ENCODE assay signal across 25 cellular contexts in genomic region chr6:163646133-163646532, GRCh38.
"Had no signal": no experiment of that assay in that cellular context is flagged by ENCODE, and none has a peak within 500 bp of the region (broad histone marks: within the 10 kb centered on the region; RNA-seq: fewer than 3 reads in every experiment).

No MANE protein-coding gene starts in this region.

- H3K36me3 ChIP-seq: pancreas, prostate gland, sigmoid colon, thoracic aorta had no signal

- H3K36me3 Mint-ChIP-seq: activated CD4-positive, alpha-beta memory T cell treated with anti-CD3 and anti-CD28 coated beads for 36 hours; activated naive CD4-positive, alpha-beta T cell treated with anti-CD3 and anti-CD28 coated beads, Interleukin-2, amount 50 U/mL, for 72 hours; stimulated activated effector memory CD8-positive, alpha-beta T cell treated with anti-CD3 and anti-CD28 coated beads, Interleukin-12 subunit alpha, Interleukin-12 subunit beta, amount 100 ng/mL, for 72 hours had no signal

- FAIRE-seq: colon, islet of Langerhans, pancreas, small intestine, urothelium cell line had no signal

- H3K4me3 Mint-ChIP-seq: activated CD4-positive, alpha-beta memory T cell treated with anti-CD3 and anti-CD28 coated beads for 36 hours; activated CD4-positive, alpha-beta T cell treated with anti-CD3 and anti-CD28 coated beads, Interleukin-2, amount 10 ng/mL, durations not matched to agents 24 days and 14 days; nephron progenitor cell; stimulated activated effector memory CD8-positive, alpha-beta T cell treated with anti-CD3 and anti-CD28 coated beads, Interleukin-12 subunit alpha, Interleukin-12 subunit beta, amount 100 ng/mL, for 72 hours; stimulated activated naive CD8-positive, alpha-beta T cell treated with anti-CD3 and anti-CD28 coated beads, Interleukin-15, Interleukin-2, amounts not matched to agents 100 ng/mL and 50 ng/mL, for 24 hours; T-helper 1 cell treated with Interleukin-12 subunit alpha and Interleukin-12 subunit beta and Interleukin-4 antibody, amounts not matched to agents 30 μg/mL and 1 μg/mL, for 36 hours had no signal

- H3K9me3 Mint-ChIP-seq: activated CD4-positive, alpha-beta memory T cell treated with anti-CD3 and anti-CD28 coated beads for 36 hours; activated CD4-positive, alpha-beta T cell treated with anti-CD3 and anti-CD28 coated beads, Interleukin-2, amount 10 ng/mL, durations not matched to agents 24 days and 14 days; activated naive CD4-positive, alpha-beta T cell treated with anti-CD3 and anti-CD28 coated beads, Interleukin-2, amount 50 U/mL, for 72 hours; activated T-helper 2 cell treated with anti-CD3 and anti-CD28 coated beads, Interferon-gamma antibody, Interleukin-2, Interleukin-4, amounts not matched to agents 10 μg/mL and 5 μg/mL and 100 μg/mL, durations not matched to agents 14 hours and 24 hours and 36 hours; stimulated activated effector memory CD8-positive, alpha-beta T cell treated with anti-CD3 and anti-CD28 coated beads, Interleukin-12 subunit alpha, Interleukin-12 subunit beta, amount 100 ng/mL, for 72 hours; stimulated activated naive CD8-positive, alpha-beta T cell treated with anti-CD3 and anti-CD28 coated beads, Interleukin-15, Interleukin-2, amounts not matched to agents 100 ng/mL and 50 ng/mL, for 24 hours; T-helper 1 cell treated with Interleukin-12 subunit alpha and Interleukin-12 subunit beta and Interleukin-4 antibody, amounts not matched to agents 30 μg/mL and 1 μg/mL, for 36 hours had no signal

- ATAC-seq: activated naive CD4-positive, alpha-beta T cell treated with anti-CD3 and anti-CD28 coated beads, Interleukin-2, amount 50 U/mL, for 72 hours; body of pancreas; left cardiac atrium; pancreas; stimulated activated effector memory CD8-positive, alpha-beta T cell treated with anti-CD3 and anti-CD28 coated beads, Interleukin-12 subunit alpha, Interleukin-12 subunit beta, amount 100 ng/mL, for 72 hours had no signal

- H3K9me3 ChIP-seq: body of pancreas, pancreas, prostate gland, sigmoid colon, thoracic aorta had no signal

- H3K4me1 Mint-ChIP-seq: activated CD4-positive, alpha-beta T cell treated with anti-CD3 and anti-CD28 coated beads, Interleukin-2, amount 10 ng/mL, durations not matched to agents 24 days and 14 days; nephron progenitor cell; stimulated activated effector memory CD8-positive, alpha-beta T cell treated with anti-CD3 and anti-CD28 coated beads, Interleukin-12 subunit alpha, Interleukin-12 subunit beta, amount 100 ng/mL, for 72 hours had no signal

- H3K27me3 Mint-ChIP-seq: activated CD4-positive, alpha-beta memory T cell treated with anti-CD3 and anti-CD28 coated beads for 36 hours; activated CD4-positive, alpha-beta T cell treated with anti-CD3 and anti-CD28 coated beads, Interleukin-2, amount 10 ng/mL, durations not matched to agents 24 days and 14 days had no signal

- H3K27ac ChIP-seq: body of pancreas, pancreas, prostate gland, sigmoid colon, thoracic aorta had no signal

- H3K4me3 ChIP-seq: body of pancreas, pancreas, prostate gland, sigmoid colon, thoracic aorta had no signal

- H3K4me1 ChIP-seq: body of pancreas, pancreas, prostate gland had no signal

- DNase-seq: activated CD4-positive, alpha-beta memory T cell treated with anti-CD3 and anti-CD28 coated beads for 36 hours; activated CD4-positive, alpha-beta T cell treated with anti-CD3 and anti-CD28 coated beads, Interleukin-2, amount 10 ng/mL, durations not matched to agents 24 days and 14 days; activated CD4-positive, CD25-positive, alpha-beta regulatory T cell treated with anti-CD3 and anti-CD28 coated beads, Interleukin-2, amount 50 U/mL, for 72 hours; activated T-cell treated with anti-CD3 and anti-CD28 coated beads, Interleukin-2, amount 50 U/mL, for 48 hours; body of pancreas; effector CD8-positive, alpha-beta T cell; foreskin melanocyte; glutamatergic neuron; left cardiac atrium; nephron progenitor cell; pancreas; sigmoid colon; small intestine; stimulated activated CD4-positive, alpha-beta T cell treated with anti-CD3 and anti-CD28 coated beads, Interleukin-4, amount 100 ng/mL, for 24 hours; T-helper 9 cell had no signal

- H3K27ac Mint-ChIP-seq: activated CD4-positive, alpha-beta memory T cell treated with anti-CD3 and anti-CD28 coated beads for 36 hours; activated CD4-positive, alpha-beta T cell treated with anti-CD3 and anti-CD28 coated beads, Interleukin-2, amount 10 ng/mL, durations not matched to agents 24 days and 14 days; activated naive CD4-positive, alpha-beta T cell treated with anti-CD3 and anti-CD28 coated beads, Interleukin-2, amount 50 U/mL, for 72 hours; activated T-helper 2 cell treated with anti-CD3 and anti-CD28 coated beads, Interferon-gamma antibody, Interleukin-2, Interleukin-4, amounts not matched to agents 10 μg/mL and 5 μg/mL and 100 μg/mL, durations not matched to agents 14 hours and 24 hours and 36 hours; nephron progenitor cell; stimulated activated effector memory CD8-positive, alpha-beta T cell treated with anti-CD3 and anti-CD28 coated beads, Interleukin-12 subunit alpha, Interleukin-12 subunit beta, amount 100 ng/mL, for 72 hours; stimulated activated naive CD8-positive, alpha-beta T cell treated with anti-CD3 and anti-CD28 coated beads, Interleukin-15, Interleukin-2, amounts not matched to agents 100 ng/mL and 50 ng/mL, for 24 hours; T-helper 1 cell treated with Interleukin-12 subunit alpha and Interleukin-12 subunit beta and Interleukin-4 antibody, amounts not matched to agents 30 μg/mL and 1 μg/mL, for 36 hours had no signal

- H3K27me3 ChIP-seq: body of pancreas, pancreas, sigmoid colon had no signal
